ENCODE assay signal across 8 cellular contexts in the genomic region with DNA sequence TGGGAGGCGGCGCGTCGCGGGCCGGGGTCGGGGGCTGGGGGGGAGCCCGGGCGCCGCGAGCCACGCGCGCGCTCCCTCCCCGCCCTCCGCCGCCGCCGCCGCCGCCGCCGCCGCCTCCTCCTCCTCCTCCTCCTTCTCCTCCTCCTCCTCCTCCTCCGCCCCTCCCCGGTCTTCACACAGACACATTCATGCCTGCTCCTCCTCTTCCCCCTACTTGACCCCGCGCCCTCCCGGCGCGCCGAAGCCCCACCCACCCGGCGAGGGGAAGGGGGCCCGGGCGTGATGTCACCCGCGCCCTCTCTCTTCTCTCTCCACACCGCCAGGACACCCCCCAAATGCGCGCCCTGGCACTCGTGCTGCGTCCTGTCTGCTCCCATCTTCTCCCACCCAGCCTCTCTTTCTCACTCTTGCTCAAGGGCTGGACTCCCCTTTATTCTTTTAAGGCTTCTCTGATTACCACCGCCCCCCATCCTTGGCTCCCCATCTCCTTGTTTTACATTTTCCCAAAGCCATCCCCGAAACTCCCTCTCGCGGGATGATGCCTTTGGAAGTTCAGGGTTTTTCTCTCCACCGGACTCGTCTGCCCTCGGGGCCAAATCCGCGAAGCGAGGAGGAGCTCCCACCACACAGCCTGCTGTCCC. TPM values are rescaled to one million over a fixed set of nuclear protein-coding genes. Genes with fewer than 3 reads are reported as not detected.
DNase-seq lines count a peak whose midpoint lies in the region; ATAC-seq, FAIRE-seq and TF ChIP-seq lines count a peak whose summit lies in the region.

No MANE protein-coding gene starts in this region.

- intact Hi-C loops in psoas muscle (cut with DNase I) = loop anchor here in 1 of 2 donors (10.0 kb wide), 1 partner anchor 263 kb away; no protein-coding TSS in a partner anchor

- POLR2A ChIA-PET in AG04449 (lab: Yijun Ruan, JAX) = interaction anchor here (0.5 kb wide), 1 partner anchor 471 kb away, joined by 3 read pairs; no protein-coding TSS in a partner anchor

- no peak for FAIRE-seq in RCC 7860 (lab: Jason Lieb, UNC)

- no peaks in the 10 kb centered on the region for H3K27me3 ChIP-seq in psoas muscle (ENCODE audit: insufficient read depth in 3 of 3, low read length in 2 of 3)

- 10 to 28% (median 18%) methylated on average over 17 to 36 of the region's 54 CpGs for WGBS in psoas muscle, 3 donors

- H3K4me1 ChIP-seq in psoas muscle = peaks cover 10% of the 10 kb centered on the region

- DNase-seq in AG04449 (ENCODE audit: low read depth, low spot score) (no peak), HFF-Myc (ENCODE audit: extremely low read depth, low read depth) (no peak), anterior cingulate cortex (lab: John Stamatoyannopoulos, UW) (peak in 39 of 58 donors; percentile 10 to 70 (median 44)), hepatic stellate cell (ENCODE audit: low spot score) (peak; percentile 47), psoas muscle (peak; percentile 80 to 90), RCC 7860 (ENCODE audit: low spot score) (no peak), NCI-H748 (lab: John Stamatoyannopoulos, UW; ENCODE audit: unreplicated experiment) (no peak)

- no peak for TF ChIP-seq CTCF in AG04449 (IDR thresholded peaks at IDR 0.05; ENCODE audit: insufficient read depth, low read length, missing control alignments)
- TF ChIP-seq CTCF in HFF-Myc (IDR thresholded peaks at IDR 0.05; ENCODE audit: low read depth, low read length, missing control alignments) = no peak
- TF ChIP-seq CTCF in psoas muscle (IDR thresholded peaks at IDR 0.05) = no peak

- peak overlapping the region; percentile 86 for H3K4me3 ChIP-seq in AG04449 (ENCODE audit: low read depth, low read length)
- H3K4me3 ChIP-seq in HFF-Myc (replicated peaks; ENCODE audit: low read depth, low read length) = peak overlapping the region; percentile 66
- H3K4me3 ChIP-seq in psoas muscle = peak overlapping the region; percentile 69

- no peaks in the 10 kb centered on the region for H3K36me3 ChIP-seq in psoas muscle (ENCODE audit: insufficient read depth in 1 of 2, low read depth in 1 of 2)

- no peaks in the 10 kb centered on the region for H3K9me3 ChIP-seq in psoas muscle

- ATAC-seq in psoas muscle (peak; percentile 12 to 52 (median 44)), HG03457 (IDR thresholded peaks at IDR 0.05; ENCODE audit: unreplicated experiment) (no peak)

- H3K27ac ChIP-seq in psoas muscle = peak overlapping the region; percentile 81

- CTCF ChIA-PET in AG04449 (lab: Yijun Ruan, JAX) = interaction anchor here (1.0 to 2.2 kb wide), 3 partner anchors 258 to 297 kb away, joined by 3 to 5 read pairs (median 4); no protein-coding TSS in a partner anchor

RNA-seq across cellular contexts. Expression of a gene that starts 1.0 kb away (rescaled TPM):
- 1 to 10 TPM; 3.2 to 4.9 (median 4.1) TPM for total RNA-seq in psoas muscle
- polyA plus RNA-seq in psoas muscle = 1 to 10 TPM in 1 of 3 donors, under 1 TPM in 2; 0.24 to 1.2 (median 0.26) TPM

Comparison
In these comparisons a context has a peak if more than half of its experiments do, and no peak if none do; other contexts are left out.
1. DNase-seq: peak in anterior cingulate cortex (39 of 58), hepatic stellate cell (single experiment) and psoas muscle (2 of 2); none in AG04449 (single experiment), HFF-Myc (single experiment), RCC 7860 (single experiment) and NCI-H748 (single experiment).
2. Peak in every context shown above with its lines, with median percentiles within 50 percentile points of each other: H3K4me3 ChIP-seq.